In the genomic region with DNA sequence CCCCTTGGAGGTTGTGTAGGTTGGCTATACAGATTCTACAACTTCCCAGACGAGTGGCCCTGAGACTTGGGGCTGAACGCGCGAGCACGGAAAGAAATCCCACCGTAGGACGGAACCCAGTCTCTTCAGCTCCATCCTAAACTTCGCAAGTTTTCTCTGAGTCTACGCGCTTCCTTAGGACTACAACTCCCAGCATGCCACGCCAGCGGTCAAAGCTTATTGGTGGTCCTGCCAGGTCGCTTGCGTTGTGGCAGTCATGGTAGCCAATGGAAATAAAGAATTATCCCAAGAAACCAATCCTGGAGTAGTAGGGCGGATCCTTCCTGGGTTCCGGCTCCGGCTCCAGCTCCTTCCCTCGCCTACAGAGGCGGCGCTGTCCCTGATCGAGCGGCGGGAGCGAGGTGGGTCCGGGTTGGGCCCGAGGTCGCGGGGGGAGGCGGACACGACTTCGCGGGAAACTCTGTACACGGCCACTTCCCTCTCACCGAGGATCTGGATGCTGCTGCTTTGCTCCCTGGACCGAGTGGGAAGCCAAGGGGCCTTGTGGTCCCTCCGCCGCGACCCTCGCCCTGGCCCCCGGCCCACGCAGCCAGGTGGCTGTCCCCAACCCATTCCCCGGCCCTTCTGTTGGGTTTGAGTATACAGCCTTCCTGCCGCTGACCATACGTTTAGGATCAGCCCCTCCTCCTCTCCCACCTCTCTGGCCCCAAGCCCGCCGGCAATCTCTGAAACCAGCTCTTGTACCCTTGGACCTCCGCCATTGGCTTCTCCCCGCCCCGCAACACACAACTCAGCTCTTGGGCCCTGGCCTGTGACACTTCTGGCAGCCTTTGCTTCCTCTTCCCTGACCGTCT, we compare ENCODE assay signal across 1 cellular context.
A peak's percentile ranks its signal among the peaks of the same experiment; 100 is the strongest.
TF ChIP-seq lines count a peak whose summit lies in the region.

A gene with protein sequence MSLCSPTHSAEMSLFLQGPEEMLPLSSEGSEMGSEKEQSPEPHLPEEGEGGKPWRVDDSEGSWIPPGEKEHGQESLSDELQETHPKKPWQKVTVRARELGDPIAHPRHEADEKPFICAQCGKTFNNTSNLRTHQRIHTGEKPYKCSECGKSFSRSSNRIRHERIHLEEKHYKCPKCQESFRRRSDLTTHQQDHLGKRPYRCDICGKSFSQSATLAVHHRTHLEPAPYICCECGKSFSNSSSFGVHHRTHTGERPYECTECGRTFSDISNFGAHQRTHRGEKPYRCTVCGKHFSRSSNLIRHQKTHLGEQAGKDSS (plus strand): TSS at position 357 of the 854 bp plus-strand sequence. CDS start 3,046 bp downstream, outside the sequence.

TF ChIP-seq in HepG2, 621 proteins besides CTCF, POLR2A, EP300 and RAD21 (continued from another document and continues in another):
- TF ChIP-seq, protein P1, sequence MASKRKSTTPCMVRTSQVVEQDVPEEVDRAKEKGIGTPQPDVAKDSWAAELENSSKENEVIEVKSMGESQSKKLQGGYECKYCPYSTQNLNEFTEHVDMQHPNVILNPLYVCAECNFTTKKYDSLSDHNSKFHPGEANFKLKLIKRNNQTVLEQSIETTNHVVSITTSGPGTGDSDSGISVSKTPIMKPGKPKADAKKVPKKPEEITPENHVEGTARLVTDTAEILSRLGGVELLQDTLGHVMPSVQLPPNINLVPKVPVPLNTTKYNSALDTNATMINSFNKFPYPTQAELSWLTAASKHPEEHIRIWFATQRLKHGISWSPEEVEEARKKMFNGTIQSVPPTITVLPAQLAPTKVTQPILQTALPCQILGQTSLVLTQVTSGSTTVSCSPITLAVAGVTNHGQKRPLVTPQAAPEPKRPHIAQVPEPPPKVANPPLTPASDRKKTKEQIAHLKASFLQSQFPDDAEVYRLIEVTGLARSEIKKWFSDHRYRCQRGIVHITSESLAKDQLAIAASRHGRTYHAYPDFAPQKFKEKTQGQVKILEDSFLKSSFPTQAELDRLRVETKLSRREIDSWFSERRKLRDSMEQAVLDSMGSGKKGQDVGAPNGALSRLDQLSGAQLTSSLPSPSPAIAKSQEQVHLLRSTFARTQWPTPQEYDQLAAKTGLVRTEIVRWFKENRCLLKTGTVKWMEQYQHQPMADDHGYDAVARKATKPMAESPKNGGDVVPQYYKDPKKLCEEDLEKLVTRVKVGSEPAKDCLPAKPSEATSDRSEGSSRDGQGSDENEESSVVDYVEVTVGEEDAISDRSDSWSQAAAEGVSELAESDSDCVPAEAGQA (IDR thresholded peaks at IDR 0.05; ENCODE audit: low read depth): no peak
- TF ChIP-seq, protein P1 (CRISPR knock-in tag; IDR thresholded peaks at IDR 0.05; ENCODE audit: borderline replicate concordance): no peak
- TF ChIP-seq ZNF207 (IDR thresholded peaks at IDR 0.05; ENCODE audit: borderline replicate concordance): no peak
- no peak for TF ChIP-seq TRIM24 (CRISPR knock-in tag; IDR thresholded peaks at IDR 0.05)
- TF ChIP-seq HNRNPH1 (optimal IDR thresholded peaks at IDR 0.05; ENCODE audit: low read depth, low read length): peak; percentile 27
- 0 out of 2 replicates have a peak, but pooled peaks have one; percentile 50 for TF ChIP-seq ZNF317 (CRISPR knock-in tag; IDR thresholded peaks at IDR 0.05)
- no peak for TF ChIP-seq ZNF850 (CRISPR knock-in tag; conservative IDR thresholded peaks at IDR 0.05)
- peak; percentile 78 for TF ChIP-seq CREB1 (IDR thresholded peaks at IDR 0.05)
- TF ChIP-seq CREB1 (CRISPR knock-in tag; IDR thresholded peaks at IDR 0.05): peak; percentile 89
- TF ChIP-seq SP4 (CRISPR knock-in tag; IDR thresholded peaks at IDR 0.05): 0 out of 2 replicates have a peak, but pooled peaks have one; percentile 30
- TF ChIP-seq SNAPC2 (CRISPR knock-in tag; IDR thresholded peaks at IDR 0.05): 0 out of 2 replicates have a peak, but pooled peaks have one; percentile 64
- TF ChIP-seq CCDC6 (CRISPR knock-in tag; IDR thresholded peaks at IDR 0.05): peak; percentile 50; the same call in 1 of the 2 replicates
- TF ChIP-seq RNF2 (conservative IDR thresholded peaks at IDR 0.05; ENCODE audit: low read depth): 0 out of 2 replicates have a peak, but pooled peaks have one; percentile 36
- TF ChIP-seq, protein P2, sequence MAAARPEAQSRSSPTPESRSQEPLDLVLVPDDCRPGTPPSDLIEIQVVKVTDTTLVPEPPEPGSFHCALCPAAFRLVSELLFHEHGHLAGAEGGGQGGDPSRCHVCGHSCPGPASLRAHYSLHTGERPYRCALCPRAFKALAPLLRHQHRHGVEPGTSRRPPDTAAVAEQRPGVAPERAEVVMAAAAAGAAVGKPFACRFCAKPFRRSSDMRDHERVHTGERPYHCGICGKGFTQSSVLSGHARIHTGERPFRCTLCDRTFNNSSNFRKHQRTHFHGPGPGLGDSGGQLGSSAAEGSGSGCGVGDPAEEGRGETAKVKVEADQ (CRISPR knock-in tag; IDR thresholded peaks at IDR 0.05; ENCODE audit: borderline replicate concordance): peak; percentile 70; the same call in 1 of the 2 replicates
- TF ChIP-seq, protein P3, sequence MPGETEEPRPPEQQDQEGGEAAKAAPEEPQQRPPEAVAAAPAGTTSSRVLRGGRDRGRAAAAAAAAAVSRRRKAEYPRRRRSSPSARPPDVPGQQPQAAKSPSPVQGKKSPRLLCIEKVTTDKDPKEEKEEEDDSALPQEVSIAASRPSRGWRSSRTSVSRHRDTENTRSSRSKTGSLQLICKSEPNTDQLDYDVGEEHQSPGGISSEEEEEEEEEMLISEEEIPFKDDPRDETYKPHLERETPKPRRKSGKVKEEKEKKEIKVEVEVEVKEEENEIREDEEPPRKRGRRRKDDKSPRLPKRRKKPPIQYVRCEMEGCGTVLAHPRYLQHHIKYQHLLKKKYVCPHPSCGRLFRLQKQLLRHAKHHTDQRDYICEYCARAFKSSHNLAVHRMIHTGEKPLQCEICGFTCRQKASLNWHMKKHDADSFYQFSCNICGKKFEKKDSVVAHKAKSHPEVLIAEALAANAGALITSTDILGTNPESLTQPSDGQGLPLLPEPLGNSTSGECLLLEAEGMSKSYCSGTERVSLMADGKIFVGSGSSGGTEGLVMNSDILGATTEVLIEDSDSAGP (CRISPR knock-in tag; IDR thresholded peaks at IDR 0.05; ENCODE audit: borderline replicate concordance): peak; percentile 85; the same call in 1 of the 2 replicates
- TF ChIP-seq TOPORS (CRISPR knock-in tag; IDR thresholded peaks at IDR 0.05): 0 out of 2 replicates have a peak, but pooled peaks have one; percentile 54
- peak; percentile 21; the same call in 1 of the 2 replicates for TF ChIP-seq NAIF1 (CRISPR knock-in tag; IDR thresholded peaks at IDR 0.05; ENCODE audit: borderline replicate concordance)
- TF ChIP-seq DMAP1 (CRISPR knock-in tag; IDR thresholded peaks at IDR 0.05): peak; percentile 82
- TF ChIP-seq, protein P4, sequence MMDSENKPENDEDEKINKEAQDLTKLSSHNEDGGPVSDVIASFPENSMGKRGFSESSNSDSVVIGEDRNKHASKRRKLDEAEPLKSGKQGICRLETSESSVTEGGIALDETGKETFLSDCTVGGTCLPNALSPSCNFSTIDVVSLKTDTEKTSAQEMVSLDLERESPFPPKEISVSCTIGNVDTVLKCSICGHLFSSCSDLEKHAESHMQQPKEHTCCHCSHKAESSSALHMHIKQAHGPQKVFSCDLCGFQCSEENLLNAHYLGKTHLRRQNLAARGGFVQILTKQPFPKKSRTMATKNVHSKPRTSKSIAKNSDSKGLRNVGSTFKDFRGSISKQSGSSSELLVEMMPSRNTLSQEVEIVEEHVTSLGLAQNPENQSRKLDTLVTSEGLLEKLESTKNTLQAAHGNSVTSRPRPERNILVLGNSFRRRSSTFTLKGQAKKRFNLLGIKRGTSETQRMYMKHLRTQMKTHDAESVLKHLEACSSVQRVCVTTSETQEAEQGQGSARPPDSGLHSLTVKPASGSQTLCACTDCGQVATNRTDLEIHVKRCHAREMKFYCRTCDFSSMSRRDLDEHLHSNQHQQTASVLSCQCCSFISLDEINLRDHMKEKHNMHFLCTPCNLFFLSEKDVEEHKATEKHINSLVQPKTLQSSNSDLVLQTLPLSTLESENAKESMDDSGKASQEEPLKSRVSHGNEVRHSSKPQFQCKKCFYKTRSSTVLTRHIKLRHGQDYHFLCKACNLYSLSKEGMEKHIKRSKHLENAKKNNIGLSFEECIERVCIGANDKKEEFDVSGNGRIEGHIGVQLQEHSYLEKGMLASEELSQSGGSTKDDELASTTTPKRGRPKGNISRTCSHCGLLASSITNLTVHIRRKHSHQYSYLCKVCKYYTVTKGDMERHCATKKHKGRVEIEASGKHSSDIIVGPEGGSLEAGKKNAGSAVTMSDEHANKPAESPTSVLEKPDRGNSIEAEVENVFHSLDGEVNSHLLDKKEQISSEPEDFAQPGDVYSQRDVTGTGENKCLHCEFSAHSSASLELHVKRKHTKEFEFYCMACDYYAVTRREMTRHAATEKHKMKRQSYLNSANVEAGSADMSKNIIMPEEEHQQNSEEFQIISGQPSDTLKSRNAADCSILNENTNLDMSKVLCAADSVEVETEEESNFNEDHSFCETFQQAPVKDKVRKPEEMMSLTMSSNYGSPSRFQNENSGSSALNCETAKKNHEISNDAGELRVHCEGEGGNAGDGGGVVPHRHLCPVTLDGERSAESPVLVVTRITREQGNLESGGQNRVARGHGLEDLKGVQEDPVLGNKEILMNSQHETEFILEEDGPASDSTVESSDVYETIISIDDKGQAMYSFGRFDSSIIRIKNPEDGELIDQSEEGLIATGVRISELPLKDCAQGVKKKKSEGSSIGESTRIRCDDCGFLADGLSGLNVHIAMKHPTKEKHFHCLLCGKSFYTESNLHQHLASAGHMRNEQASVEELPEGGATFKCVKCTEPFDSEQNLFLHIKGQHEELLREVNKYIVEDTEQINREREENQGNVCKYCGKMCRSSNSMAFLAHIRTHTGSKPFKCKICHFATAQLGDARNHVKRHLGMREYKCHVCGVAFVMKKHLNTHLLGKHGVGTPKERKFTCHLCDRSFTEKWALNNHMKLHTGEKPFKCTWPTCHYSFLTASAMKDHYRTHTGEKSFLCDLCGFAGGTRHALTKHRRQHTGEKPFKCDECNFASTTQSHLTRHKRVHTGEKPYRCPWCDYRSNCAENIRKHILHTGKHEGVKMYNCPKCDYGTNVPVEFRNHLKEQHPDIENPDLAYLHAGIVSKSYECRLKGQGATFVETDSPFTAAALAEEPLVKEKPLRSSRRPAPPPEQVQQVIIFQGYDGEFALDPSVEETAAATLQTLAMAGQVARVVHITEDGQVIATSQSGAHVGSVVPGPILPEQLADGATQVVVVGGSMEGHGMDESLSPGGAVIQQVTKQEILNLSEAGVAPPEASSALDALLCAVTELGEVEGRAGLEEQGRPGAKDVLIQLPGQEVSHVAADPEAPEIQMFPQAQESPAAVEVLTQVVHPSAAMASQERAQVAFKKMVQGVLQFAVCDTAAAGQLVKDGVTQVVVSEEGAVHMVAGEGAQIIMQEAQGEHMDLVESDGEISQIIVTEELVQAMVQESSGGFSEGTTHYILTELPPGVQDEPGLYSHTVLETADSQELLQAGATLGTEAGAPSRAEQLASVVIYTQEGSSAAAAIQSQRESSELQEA (CRISPR knock-in tag; IDR thresholded peaks at IDR 0.05; ENCODE audit: not compliant biosample characterization): peak; percentile 76
- peak; percentile 93 for TF ChIP-seq ZFY (CRISPR knock-in tag; IDR thresholded peaks at IDR 0.05)
- TF ChIP-seq ZBTB7A (CRISPR knock-in tag; IDR thresholded peaks at IDR 0.05): peak; percentile 74
- TF ChIP-seq, protein P5, sequence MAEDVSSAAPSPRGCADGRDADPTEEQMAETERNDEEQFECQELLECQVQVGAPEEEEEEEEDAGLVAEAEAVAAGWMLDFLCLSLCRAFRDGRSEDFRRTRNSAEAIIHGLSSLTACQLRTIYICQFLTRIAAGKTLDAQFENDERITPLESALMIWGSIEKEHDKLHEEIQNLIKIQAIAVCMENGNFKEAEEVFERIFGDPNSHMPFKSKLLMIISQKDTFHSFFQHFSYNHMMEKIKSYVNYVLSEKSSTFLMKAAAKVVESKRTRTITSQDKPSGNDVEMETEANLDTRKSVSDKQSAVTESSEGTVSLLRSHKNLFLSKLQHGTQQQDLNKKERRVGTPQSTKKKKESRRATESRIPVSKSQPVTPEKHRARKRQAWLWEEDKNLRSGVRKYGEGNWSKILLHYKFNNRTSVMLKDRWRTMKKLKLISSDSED (CRISPR knock-in tag; IDR thresholded peaks at IDR 0.05): 0 out of 2 replicates have a peak, but pooled peaks have one; percentile 75
- TF ChIP-seq, protein P6, sequence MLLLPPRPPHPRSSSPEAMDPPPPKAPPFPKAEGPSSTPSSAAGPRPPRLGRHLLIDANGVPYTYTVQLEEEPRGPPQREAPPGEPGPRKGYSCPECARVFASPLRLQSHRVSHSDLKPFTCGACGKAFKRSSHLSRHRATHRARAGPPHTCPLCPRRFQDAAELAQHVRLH (CRISPR knock-in tag; IDR thresholded peaks at IDR 0.05; ENCODE audit: borderline replicate concordance, low read depth): 0 out of 2 replicates have a peak, but pooled peaks have one; percentile 68
- no peak for TF ChIP-seq FOXM1 (CRISPR knock-in tag; IDR thresholded peaks at IDR 0.05)
- 0 out of 2 replicates have a peak, but pooled peaks have one; percentile 24 for TF ChIP-seq KAT7 (CRISPR knock-in tag; IDR thresholded peaks at IDR 0.05; ENCODE audit: borderline replicate concordance)
- TF ChIP-seq, protein P7, sequence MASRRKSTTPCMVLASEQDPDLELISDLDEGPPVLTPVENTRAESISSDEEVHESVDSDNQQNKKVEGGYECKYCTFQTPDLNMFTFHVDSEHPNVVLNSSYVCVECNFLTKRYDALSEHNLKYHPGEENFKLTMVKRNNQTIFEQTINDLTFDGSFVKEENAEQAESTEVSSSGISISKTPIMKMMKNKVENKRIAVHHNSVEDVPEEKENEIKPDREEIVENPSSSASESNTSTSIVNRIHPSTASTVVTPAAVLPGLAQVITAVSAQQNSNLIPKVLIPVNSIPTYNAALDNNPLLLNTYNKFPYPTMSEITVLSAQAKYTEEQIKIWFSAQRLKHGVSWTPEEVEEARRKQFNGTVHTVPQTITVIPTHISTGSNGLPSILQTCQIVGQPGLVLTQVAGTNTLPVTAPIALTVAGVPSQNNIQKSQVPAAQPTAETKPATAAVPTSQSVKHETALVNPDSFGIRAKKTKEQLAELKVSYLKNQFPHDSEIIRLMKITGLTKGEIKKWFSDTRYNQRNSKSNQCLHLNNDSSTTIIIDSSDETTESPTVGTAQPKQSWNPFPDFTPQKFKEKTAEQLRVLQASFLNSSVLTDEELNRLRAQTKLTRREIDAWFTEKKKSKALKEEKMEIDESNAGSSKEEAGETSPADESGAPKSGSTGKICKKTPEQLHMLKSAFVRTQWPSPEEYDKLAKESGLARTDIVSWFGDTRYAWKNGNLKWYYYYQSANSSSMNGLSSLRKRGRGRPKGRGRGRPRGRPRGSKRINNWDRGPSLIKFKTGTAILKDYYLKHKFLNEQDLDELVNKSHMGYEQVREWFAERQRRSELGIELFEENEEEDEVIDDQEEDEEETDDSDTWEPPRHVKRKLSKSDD (CRISPR knock-in tag; IDR thresholded peaks at IDR 0.05; ENCODE audit: low read depth): peak; percentile 57; the same call in 1 of the 2 replicates
- peak; percentile 23; the same call in 1 of the 2 replicates for TF ChIP-seq ZNF605 (CRISPR knock-in tag; IDR thresholded peaks at IDR 0.05)
